Comparison of ENCODE assay signal across 11 cellular contexts in the genomic region with DNA sequence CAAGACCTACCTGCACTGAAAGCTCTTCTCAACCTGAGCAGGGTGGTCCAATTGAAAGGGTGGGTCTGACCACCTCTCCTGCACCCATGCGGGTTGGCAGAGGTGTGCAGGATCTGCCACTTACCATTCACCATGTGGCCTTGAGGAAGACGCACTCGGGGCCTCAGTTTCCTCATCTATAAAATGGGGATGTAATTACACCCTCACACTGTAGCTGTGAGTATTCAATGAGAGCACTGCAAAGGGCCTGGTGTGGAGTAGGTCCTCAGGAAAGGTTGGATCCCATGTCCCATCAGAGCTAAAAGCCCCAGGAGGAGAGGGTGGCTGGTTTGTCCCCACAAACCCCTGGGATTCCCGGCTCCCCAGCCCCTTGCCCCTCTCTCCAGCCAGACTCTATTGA. TPM values are rescaled to one million over a fixed set of nuclear protein-coding genes. Genes with fewer than 3 reads are reported as not detected.
A peak's percentile ranks its signal among the peaks of the same experiment; 100 is the strongest.
DNase-seq lines count a peak whose midpoint lies in the region; ATAC-seq, FAIRE-seq and TF ChIP-seq lines count a peak whose summit lies in the region.
"Had no signal": no experiment of that assay in that cellular context is flagged by ENCODE, and none has a peak within 500 bp of the region (broad histone marks: within the 10 kb centered on the region; RNA-seq: fewer than 3 reads in every experiment).

No MANE protein-coding gene starts in this region.

- no peak for TF ChIP-seq POLR2A in K562 (conservative IDR thresholded peaks at IDR 0.05)

- H3K27me3 ChIP-seq in BJ (ENCODE audit: control insufficient read depth, insufficient read depth, low read length) (no peaks in the 10 kb centered on the region), K562 (ENCODE audit: control insufficient read depth in 2 of 2, insufficient read depth in 2 of 2, low read length in 2 of 2) (no peaks in the 10 kb centered on the region), iPS DF 6.9 (ENCODE audit: control insufficient read depth, insufficient read depth, low read length) (no peaks in the 10 kb centered on the region), Karpas-422 (ENCODE audit: low read length) (no peaks in the 10 kb centered on the region)
- H3K27me3 ChIP-seq: BLaER1 treated with 17β-estradiol and CSF1 and Interleukin-3, amounts not matched to agents 10 nM and 100 nM; MG63 had no signal

- no peaks in the 10 kb centered on the region; the same call in none of the 2 replicates for H4K20me1 ChIP-seq in K562 (replicated peaks; ENCODE audit: control insufficient read depth, insufficient read depth, low read length)
- no peaks in the 10 kb centered on the region for H4K20me1 ChIP-seq in Karpas-422 (ENCODE audit: insufficient read depth, low read depth, low read length)

- no peaks in the 10 kb centered on the region for H3K79me2 ChIP-seq in K562 (ENCODE audit: control insufficient read depth, insufficient read depth, low read length)
- no peaks in the 10 kb centered on the region for H3K79me2 ChIP-seq in Karpas-422 (ENCODE audit: low read length)

- ATAC-seq in K562 = no peak
- no peak for ATAC-seq in HG03354 (IDR thresholded peaks at IDR 0.05; ENCODE audit: poor library complexity, severe bottlenecking, unreplicated experiment)

- CTCF ChIA-PET in BJ (lab: Yijun Ruan, JAX) (interaction anchor here (0.8 to 3.1 kb wide), 4 partner anchors 13 to 28 kb away, joined by 3 to 20 read pairs (median 3); no protein-coding TSS in a partner anchor), K562 (lab: Yijun Ruan, JAX; ENCODE audit: low intra/inter-chr PET ratio) (no interaction called here)

- H2AFZ ChIP-seq in K562 (ENCODE audit: low read depth, low read length) (no peak overlapping the region), Karpas-422 (ENCODE audit: low read length) (no peak overlapping the region)

- TF ChIP-seq RAD21 in K562 (CRISPR knock-in tag; conservative IDR thresholded peaks at IDR 0.05 in 1 of 2, IDR thresholded peaks at IDR 0.05 in 1 of 2) = no peak

- peak overlapping the region; percentile 63 for H3K4me3 ChIP-seq in BJ (ENCODE audit: low read depth, low read length)
- no peak overlapping the region for H3K4me3 ChIP-seq in K562
- peak overlapping the region; percentile 39; the same call in 1 of the 2 replicates for H3K4me3 ChIP-seq in iPS DF 6.9 (ENCODE audit: low read length)
- H3K4me3 ChIP-seq in retinal pigment epithelial cell (ENCODE audit: low read length) = peak overlapping the region; percentile 39
- no peak overlapping the region for H3K4me3 ChIP-seq in Karpas-422 (ENCODE audit: low read length)
- H3K4me3 ChIP-seq: BLaER1 treated with 17β-estradiol and CSF1 and Interleukin-3, amounts not matched to agents 10 nM and 100 nM; MG63 had no signal

- DNase-seq in BJ (ENCODE audit: low read depth) = no peak
- DNase-seq in K562 (ENCODE audit: extremely low read depth in 1 of 4, low spot score in 3 of 4) = no peak
- DNase-seq in iPS DF 6.9 (ENCODE audit: low read depth, low spot score) = no peak
- no peak for DNase-seq in retinal pigment epithelial cell (ENCODE audit: low read depth)
- DNase-seq in activated CD8-positive, alpha-beta memory T cell treated with anti-CD3 and anti-CD28 coated beads, Interleukin-2, amount 50 U/mL, for 4 hours = no peak
- no peak for DNase-seq in CD1c-positive myeloid dendritic cell (ENCODE audit: extremely low spot score)
- DNase-seq in Karpas-422 = no peak
- DNase-seq: MG63, NCI-H774 had no signal

- 50% methylated on average over 3 of the region's 4 CpGs for WGBS in K562 (ENCODE audit: insufficient coverage, low coverage, missing lambda C conversion rate)
- WGBS in iPS DF 6.9 (ENCODE audit: insufficient coverage, insufficient read length) = no CpG with 5 or more reads among the region's 4 CpGs

- no peak for FAIRE-seq in K562 (lab: Jason Lieb, UNC)

- intact Hi-C loops in K562 (cut with micrococcal nuclease) = no loop called here

- H3K9ac ChIP-seq in K562 (ENCODE audit: insufficient read depth in 1 of 2, low read depth in 2 of 2, low read length in 2 of 2) = no peak overlapping the region; a peak in 1 of 4 replicates
- no peak overlapping the region for H3K9ac ChIP-seq in Karpas-422 (ENCODE audit: low read length)

- POLR2A ChIA-PET in BJ (lab: Charles Lee) (no interaction called here), K562 (lab: Yijun Ruan, JAX) (interaction anchor here (0.7 to 1.2 kb wide), 2 partner anchors 22 to 355 kb away, joined by 3 read pairs; no protein-coding TSS in a partner anchor)

- no peaks in the 10 kb centered on the region for H3K9me2 ChIP-seq in Karpas-422 (replicated peaks; ENCODE audit: insufficient read depth, low read length)

- H3K9me3 ChIP-seq in K562 (replicated peaks; ENCODE audit: control insufficient read depth, insufficient read depth, low read depth, low read length) (no peaks in the 10 kb centered on the region), iPS DF 6.9 (ENCODE audit: control insufficient read depth, insufficient read depth, low read length) (no peaks in the 10 kb centered on the region), Karpas-422 (ENCODE audit: low read length) (no peaks in the 10 kb centered on the region)
- H3K9me3 ChIP-seq: BLaER1 treated with 17β-estradiol and CSF1 and Interleukin-3, amounts not matched to agents 10 nM and 100 nM; MG63 had no signal

- H3K36me3 ChIP-seq in BJ (ENCODE audit: control insufficient read depth, insufficient read depth, low read length) (peaks cover 20% of the 10 kb centered on the region), K562 (ENCODE audit: control insufficient read depth, insufficient read depth, low read length) (peaks cover 6% of the 10 kb centered on the region; the same call in 2 of the 3 replicates), iPS DF 6.9 (ENCODE audit: control insufficient read depth, insufficient read depth, low read length) (no peaks in the 10 kb centered on the region; the same call in 1 of the 2 replicates), Karpas-422 (ENCODE audit: insufficient read depth, low read length) (no peaks in the 10 kb centered on the region)
- H3K36me3 ChIP-seq: MG63 had no signal

- H3K27ac ChIP-seq in K562 (ENCODE audit: extremely low read depth, low read depth, low read length) = no peak overlapping the region
- H3K27ac ChIP-seq in iPS DF 6.9 (ENCODE audit: low read length) = no peak overlapping the region
- no peak overlapping the region for H3K27ac ChIP-seq in Karpas-422 (ENCODE audit: low read length)
- H3K27ac ChIP-seq: BLaER1 treated with 17β-estradiol and CSF1 and Interleukin-3, amounts not matched to agents 10 nM and 100 nM had no signal

- no TSS peak for BruUV-seq in K562 (replicated peaks; lab: Mats Ljungman, UMichigan)

- H3K4me1 ChIP-seq in K562 (replicated peaks in 1 of 2; ENCODE audit: control insufficient read depth in 2 of 2, insufficient read depth in 2 of 2, low read length in 2 of 2) (peaks cover 0 to 30% of the 10 kb centered on the region in 2 experiments; a peak in 3 of 5 replicates), iPS DF 6.9 (ENCODE audit: control insufficient read depth, insufficient read depth, low read length) (peaks cover 5% of the 10 kb centered on the region; the same call in 1 of the 2 replicates), Karpas-422 (ENCODE audit: low read length) (no peaks in the 10 kb centered on the region)

- H3K9me1 ChIP-seq in K562 (ENCODE audit: control insufficient read depth, insufficient read depth, low read length) = no peaks in the 10 kb centered on the region

- H3K4me2 ChIP-seq in K562 (ENCODE audit: insufficient read depth, low read length) (no peak overlapping the region), Karpas-422 (ENCODE audit: low read depth, low read length, poor library complexity, severe bottlenecking) (no peak overlapping the region)
- H3K4me2 ChIP-seq: BLaER1 treated with 17β-estradiol and CSF1 and Interleukin-3, amounts not matched to agents 10 nM and 100 nM had no signal

- no peak for TF ChIP-seq CTCF in BJ (IDR thresholded peaks at IDR 0.05; ENCODE audit: insufficient read depth, low read depth, low read length)
- no peak for TF ChIP-seq CTCF in K562 (IDR thresholded peaks at IDR 0.05 in 2 of 3, conservative IDR thresholded peaks at IDR 0.05 in 1 of 3; ENCODE audit: insufficient read depth in 2 of 3, low read depth in 1 of 3, low read length in 3 of 3)
- no peak for TF ChIP-seq CTCF in retinal pigment epithelial cell (conservative IDR thresholded peaks at IDR 0.05; ENCODE audit: low read depth, low read length)

- in situ Hi-C loops in K562 (cut with MboI) = no loop called here

- TF ChIP-seq EP300 in K562 (IDR thresholded peaks at IDR 0.05; ENCODE audit: low read length) = no peak

RNA-seq across cellular contexts. Expression of a gene that starts 0.6 kb away (rescaled TPM):
- 5,131 and 6,322 TPM in 2 replicates for polyA plus RNA-seq in BJ (2011; rRNA removed)
- 562 and 936 TPM in 2 replicates for polyA minus RNA-seq in BJ (2011; rRNA and poly(A)+ RNA removed)
- 19.3 and 31.5 TPM in 2 replicates for total RNA-seq in K562 (2011; cell fraction: chromatin; rRNA removed; ENCODE audit: low replicate concordance)
- total RNA-seq in K562 (2011; cell fraction: nucleolus; rRNA removed) = 15.1 and 17.0 TPM in 2 replicates
- total RNA-seq in K562 (2011; cell fraction: nucleoplasm; rRNA removed) = 12.9 and 14.2 TPM in 2 replicates
- 0.95 and 1.3 TPM in 2 replicates for total RNA-seq in K562 (2014; rRNA removed)
- 1.1 and 1.4 TPM in 2 replicates for total RNA-seq in K562 (2014; rRNA removed; fragmentation: Illumina TruSeq; extraction: Trizol)
- 0.87 and 1.2 TPM in 2 replicates for total RNA-seq in K562 (2015; rRNA removed; fragmentation: Illumina TruSeq; extraction: Trizol)
- 3.5 and 3.6 TPM in 2 replicates for total RNA-seq in K562 (2021)
- 3.0 and 3.1 TPM in 2 replicates for polyA plus RNA-seq in K562 (2011; rRNA removed)
- polyA plus RNA-seq in K562 (2011; cell fraction: cytosol; rRNA removed) = 1.3 and 1.4 TPM in 2 replicates
- polyA plus RNA-seq in K562 (2011; cell fraction: nucleus; rRNA removed) = 22.1 and 23.9 TPM in 2 replicates
- 2.5 and 5.8 TPM in 2 replicates for polyA plus RNA-seq in K562 (2012)
- 2.4 and 2.8 TPM in 2 replicates for polyA plus RNA-seq in K562 (2014; fragmentation: Illumina TruSeq; extraction: Trizol)
- polyA plus RNA-seq in K562 (2014; fragmentation: Nextera tagmentation; extraction: Ambion mirVana) = under 1 TPM; 0.21 to 0.56 TPM
- 3.2 and 4.9 TPM in 2 replicates for polyA plus RNA-seq in K562 (2014; rRNA removed)
- 1.7 and 2.7 TPM in 2 replicates for polyA minus RNA-seq in K562 (2011; rRNA and poly(A)+ RNA removed)
- 2.0 TPM in 1 of 2 replicates, not detected in the other for polyA minus RNA-seq in K562 (2011; cell fraction: cytosol; rRNA and poly(A)+ RNA removed)
- 3.2 and 3.3 TPM in 2 replicates for polyA minus RNA-seq in K562 (2011; cell fraction: nucleus; rRNA and poly(A)+ RNA removed)
- total RNA-seq in Karpas-422 (2014; rRNA removed; shearing (Covaris generic); ENCODE audit: low replicate concordance) = 3.3 TPM in 2 replicates

RNA-seq across cellular contexts. Expression of a gene that starts 20.1 kb away (rescaled TPM):
- polyA plus RNA-seq in BJ (2011; rRNA removed) = 44.4 and 71.3 TPM in 2 replicates
- 75.4 and 78.3 TPM in 2 replicates for polyA minus RNA-seq in BJ (2011; rRNA and poly(A)+ RNA removed)
- total RNA-seq in K562 (2011; cell fraction: chromatin; rRNA removed; ENCODE audit: low replicate concordance) = 140 and 344 TPM in 2 replicates
- 167 and 174 TPM in 2 replicates for total RNA-seq in K562 (2011; cell fraction: nucleolus; rRNA removed)
- total RNA-seq in K562 (2011; cell fraction: nucleoplasm; rRNA removed) = 143 and 150 TPM in 2 replicates
- total RNA-seq in K562 (2014; rRNA removed) = 5.9 and 7.1 TPM in 2 replicates
- 4.4 and 6.5 TPM in 2 replicates for total RNA-seq in K562 (2014; rRNA removed; fragmentation: Illumina TruSeq; extraction: Trizol)
- 6.1 and 7.0 TPM in 2 replicates for total RNA-seq in K562 (2015; rRNA removed; fragmentation: Illumina TruSeq; extraction: Trizol)
- total RNA-seq in K562 (2021) = 17.7 and 20.2 TPM in 2 replicates
- polyA plus RNA-seq in K562 (2011; rRNA removed) = 11.5 and 21.7 TPM in 2 replicates
- polyA plus RNA-seq in K562 (2011; cell fraction: cytosol; rRNA removed) = 11.6 and 15.7 TPM in 2 replicates
- polyA plus RNA-seq in K562 (2011; cell fraction: nucleus; rRNA removed) = 117 and 144 TPM in 2 replicates
- polyA plus RNA-seq in K562 (2012) = 15.7 and 22.6 TPM in 2 replicates
- polyA plus RNA-seq in K562 (2014; fragmentation: Illumina TruSeq; extraction: Trizol) = 14.4 and 15.6 TPM in 2 replicates
- 1 to 10 TPM; 2.4 to 3.6 TPM for polyA plus RNA-seq in K562 (2014; fragmentation: Nextera tagmentation; extraction: Ambion mirVana)
- 14.1 and 22.2 TPM in 2 replicates for polyA plus RNA-seq in K562 (2014; rRNA removed)
- polyA minus RNA-seq in K562 (2011; rRNA and poly(A)+ RNA removed) = 16.3 and 17.1 TPM in 2 replicates
- 14.1 and 17.0 TPM in 2 replicates for polyA minus RNA-seq in K562 (2011; cell fraction: cytosol; rRNA and poly(A)+ RNA removed)
- polyA minus RNA-seq in K562 (2011; cell fraction: nucleus; rRNA and poly(A)+ RNA removed) = 32.9 and 48.4 TPM in 2 replicates
- total RNA-seq in Karpas-422 (2014; rRNA removed; shearing (Covaris generic); ENCODE audit: low replicate concordance) = 18.6 and 30.6 TPM in 2 replicates

RNA-seq across cellular contexts. Expression of a gene that starts 33.3 kb away (rescaled TPM):
- polyA plus RNA-seq in BJ (2011; rRNA removed) (20.8 and 32.8 TPM in 2 replicates), K562 (2011; rRNA removed) (14.9 and 15.6 TPM in 2 replicates), K562 (2014; fragmentation: Illumina TruSeq; extraction: Trizol) (19.9 and 22.1 TPM in 2 replicates), K562 (2014; fragmentation: Nextera tagmentation; extraction: Ambion mirVana) (1 to 10 TPM; 3.1 to 3.9 TPM), K562 (2014; rRNA removed) (25.3 and 27.7 TPM in 2 replicates)
- 28.9 and 29.6 TPM in 2 replicates for polyA minus RNA-seq in BJ (2011; rRNA and poly(A)+ RNA removed)
- total RNA-seq in K562 (2011; cell fraction: chromatin; rRNA removed; ENCODE audit: low replicate concordance) = 109 and 170 TPM in 2 replicates
- total RNA-seq in K562 (2011; cell fraction: nucleolus; rRNA removed) = 70.1 and 82.7 TPM in 2 replicates
- total RNA-seq in K562 (2011; cell fraction: nucleoplasm; rRNA removed) = 95.3 and 149 TPM in 2 replicates
- total RNA-seq in K562 (2014; rRNA removed) (15.2 and 20.8 TPM in 2 replicates), K562 (2014; rRNA removed; fragmentation: Illumina TruSeq; extraction: Trizol) (15.2 and 15.6 TPM in 2 replicates), K562 (2015; rRNA removed; fragmentation: Illumina TruSeq; extraction: Trizol) (16.7 and 18.2 TPM in 2 replicates), K562 (2021) (29.2 and 30.4 TPM in 2 replicates)
- polyA plus RNA-seq in K562 (2011; cell fraction: cytosol; rRNA removed) = 12.6 and 18.1 TPM in 2 replicates
- polyA plus RNA-seq in K562 (2011; cell fraction: nucleus; rRNA removed) = 52.6 and 75.4 TPM in 2 replicates
- 14.7 and 15.3 TPM in 2 replicates for polyA plus RNA-seq in K562 (2012)
- polyA minus RNA-seq in K562 (2011; rRNA and poly(A)+ RNA removed) = 14.8 and 19.1 TPM in 2 replicates
- 10.0 and 10.3 TPM in 2 replicates for polyA minus RNA-seq in K562 (2011; cell fraction: cytosol; rRNA and poly(A)+ RNA removed)
- polyA minus RNA-seq in K562 (2011; cell fraction: nucleus; rRNA and poly(A)+ RNA removed) = 21.3 and 21.8 TPM in 2 replicates
- total RNA-seq in Karpas-422 (2014; rRNA removed; shearing (Covaris generic); ENCODE audit: low replicate concordance) = 14.3 and 33.7 TPM in 2 replicates

RNA-seq across cellular contexts. Expression of a gene that starts 33.9 kb away (rescaled TPM):
- polyA plus RNA-seq in BJ (2011; rRNA removed) (11.5 and 17.1 TPM in 2 replicates), K562 (2011; rRNA removed) (12.6 and 18.0 TPM in 2 replicates), K562 (2014; fragmentation: Illumina TruSeq; extraction: Trizol) (20.2 and 22.7 TPM in 2 replicates), K562 (2014; fragmentation: Nextera tagmentation; extraction: Ambion mirVana) (1 to 10 TPM; 6.6 to 7.4 TPM), K562 (2014; rRNA removed) (11.6 and 12.1 TPM in 2 replicates)
- polyA minus RNA-seq in BJ (2011; rRNA and poly(A)+ RNA removed) = 25.8 and 26.0 TPM in 2 replicates
- 50.5 and 69.2 TPM in 2 replicates for total RNA-seq in K562 (2011; cell fraction: chromatin; rRNA removed; ENCODE audit: low replicate concordance)
- total RNA-seq in K562 (2011; cell fraction: nucleolus; rRNA removed) = 27.5 and 29.7 TPM in 2 replicates
- 50.4 and 53.5 TPM in 2 replicates for total RNA-seq in K562 (2011; cell fraction: nucleoplasm; rRNA removed)
- total RNA-seq in K562 (2014; rRNA removed) (6.6 and 10.1 TPM in 2 replicates), K562 (2014; rRNA removed; fragmentation: Illumina TruSeq; extraction: Trizol) (11.9 and 13.5 TPM in 2 replicates), K562 (2015; rRNA removed; fragmentation: Illumina TruSeq; extraction: Trizol) (9.5 and 10.2 TPM in 2 replicates), K562 (2021) (22.3 and 24.8 TPM in 2 replicates)
- polyA plus RNA-seq in K562 (2011; cell fraction: cytosol; rRNA removed) = 12.9 and 16.7 TPM in 2 replicates
- 28.9 and 44.6 TPM in 2 replicates for polyA plus RNA-seq in K562 (2011; cell fraction: nucleus; rRNA removed)
- polyA plus RNA-seq in K562 (2012) = 12.9 and 16.1 TPM in 2 replicates
- 22.6 and 29.9 TPM in 2 replicates for polyA minus RNA-seq in K562 (2011; rRNA and poly(A)+ RNA removed)
- polyA minus RNA-seq in K562 (2011; cell fraction: cytosol; rRNA and poly(A)+ RNA removed) = 14.1 and 26.8 TPM in 2 replicates
- polyA minus RNA-seq in K562 (2011; cell fraction: nucleus; rRNA and poly(A)+ RNA removed) = 17.6 and 23.9 TPM in 2 replicates
- total RNA-seq in Karpas-422 (2014; rRNA removed; shearing (Covaris generic); ENCODE audit: low replicate concordance) = 7.0 and 10.1 TPM in 2 replicates

RNA-seq across cellular contexts. Expression of a gene that starts 54.5 kb away (rescaled TPM):
- polyA plus RNA-seq in BJ (2011; rRNA removed) (51.2 and 52.8 TPM in 2 replicates), K562 (2011; rRNA removed) (43.3 and 55.3 TPM in 2 replicates), K562 (2014; fragmentation: Illumina TruSeq; extraction: Trizol) (38.0 and 39.3 TPM in 2 replicates), K562 (2014; fragmentation: Nextera tagmentation; extraction: Ambion mirVana) (10 to 100 TPM; 27.8 to 81.6 TPM), K562 (2014; rRNA removed) (34.5 and 36.4 TPM in 2 replicates)
- 113 and 154 TPM in 2 replicates for polyA minus RNA-seq in BJ (2011; rRNA and poly(A)+ RNA removed)
- 47.5 and 78.4 TPM in 2 replicates for total RNA-seq in K562 (2011; cell fraction: chromatin; rRNA removed; ENCODE audit: low replicate concordance)
- 27.7 and 27.9 TPM in 2 replicates for total RNA-seq in K562 (2011; cell fraction: nucleolus; rRNA removed)
- 55.0 and 89.9 TPM in 2 replicates for total RNA-seq in K562 (2011; cell fraction: nucleoplasm; rRNA removed)
- total RNA-seq in K562 (2014; rRNA removed) (61.0 and 64.9 TPM in 2 replicates), K562 (2014; rRNA removed; fragmentation: Illumina TruSeq; extraction: Trizol) (94.7 and 109 TPM in 2 replicates), K562 (2015; rRNA removed; fragmentation: Illumina TruSeq; extraction: Trizol) (70.4 and 74.2 TPM in 2 replicates), K562 (2021) (82.3 and 90.2 TPM in 2 replicates)
- polyA plus RNA-seq in K562 (2011; cell fraction: cytosol; rRNA removed) = 31.2 and 34.2 TPM in 2 replicates
- polyA plus RNA-seq in K562 (2011; cell fraction: nucleus; rRNA removed) = 17.3 and 17.8 TPM in 2 replicates
- polyA plus RNA-seq in K562 (2012) = 28.3 and 30.4 TPM in 2 replicates
- 203 and 224 TPM in 2 replicates for polyA minus RNA-seq in K562 (2011; rRNA and poly(A)+ RNA removed)
- 49.4 and 74.5 TPM in 2 replicates for polyA minus RNA-seq in K562 (2011; cell fraction: cytosol; rRNA and poly(A)+ RNA removed)
- 15.5 and 22.9 TPM in 2 replicates for polyA minus RNA-seq in K562 (2011; cell fraction: nucleus; rRNA and poly(A)+ RNA removed)
- 16.8 and 20.6 TPM in 2 replicates for total RNA-seq in Karpas-422 (2014; rRNA removed; shearing (Covaris generic); ENCODE audit: low replicate concordance)

Comparison
In these comparisons a context has a peak if more than half of its experiments do, and no peak if none do; other contexts are left out.
1. H3K4me3 ChIP-seq: peak in BJ (single experiment), iPS DF 6.9 (single experiment) and retinal pigment epithelial cell (single experiment); none in K562 (single experiment) and Karpas-422 (single experiment).